In the genomic region with DNA sequence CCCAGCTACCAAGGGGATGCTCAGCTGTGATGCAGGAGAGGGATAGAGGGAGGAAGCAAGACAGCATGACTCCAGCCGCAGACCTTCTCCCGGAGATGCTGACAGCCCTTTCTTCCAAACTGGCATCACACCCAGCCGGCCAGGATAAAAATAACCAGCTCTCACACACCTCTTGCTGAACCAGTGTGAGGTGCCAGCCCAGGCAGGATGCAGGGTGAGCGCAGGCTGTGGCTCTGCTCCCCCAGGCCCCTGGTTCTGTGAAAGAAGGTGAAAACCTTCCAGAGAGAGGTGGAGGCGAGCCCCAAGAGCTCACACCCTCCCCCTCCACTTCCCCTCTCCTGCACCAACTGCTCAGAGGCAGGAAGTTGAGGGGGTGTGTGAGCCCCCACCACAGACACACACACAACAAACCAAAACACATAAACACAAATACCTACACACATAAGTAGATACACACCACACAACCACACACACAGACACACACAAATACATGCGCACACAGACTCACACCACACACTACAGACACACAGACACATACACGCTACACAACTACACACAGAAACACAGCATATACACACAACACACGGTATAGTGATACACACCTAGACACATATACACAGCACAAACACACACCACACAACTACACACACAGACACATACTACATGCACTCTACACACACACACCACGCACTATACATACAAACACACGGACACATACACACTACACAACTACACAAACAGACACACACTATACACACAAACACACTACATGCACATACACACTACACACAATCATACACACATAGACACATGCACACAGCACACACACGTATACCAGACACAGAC, we compare ENCODE assay signal across 9 cellular contexts. TPM values are rescaled to one million over a fixed set of nuclear protein-coding genes. Genes with fewer than 3 reads are reported as not detected.
DNase-seq lines count a peak whose midpoint lies in the region; ATAC-seq, FAIRE-seq and TF ChIP-seq lines count a peak whose summit lies in the region.
"Had no signal": no experiment of that assay in that cellular context is flagged by ENCODE, and none has a peak within 500 bp of the region (broad histone marks: within the 10 kb centered on the region; RNA-seq: fewer than 3 reads in every experiment).

No MANE protein-coding gene starts in this region.

- intact Hi-C loops in activated CD4-positive, alpha-beta T cell treated with anti-CD3 and anti-CD28 coated beads for 36 hours (cut with DNase I, micrococcal nuclease): no loop called here
- intact Hi-C loops in K562 (cut with micrococcal nuclease): no loop called here
- intact Hi-C loops in aorta (cut with DNase I): no loop called here
- intact Hi-C loops in esophagus muscularis mucosa (cut with DNase I): no loop called here

- no peak overlapping the region for H3K4me3 Mint-ChIP-seq in activated CD4-positive, alpha-beta T cell treated with anti-CD3 and anti-CD28 coated beads for 36 hours

- H3K9me3 Mint-ChIP-seq in activated CD4-positive, alpha-beta T cell treated with anti-CD3 and anti-CD28 coated beads for 36 hours (ENCODE audit: low read depth): no peaks in the 10 kb centered on the region

- no peaks in the 10 kb centered on the region for H3K27me3 Mint-ChIP-seq in activated CD4-positive, alpha-beta T cell treated with anti-CD3 and anti-CD28 coated beads for 36 hours

- DNase-seq in activated CD4-positive, alpha-beta T cell treated with anti-CD3 and anti-CD28 coated beads for 36 hours: peak; percentile 61
- no peak for DNase-seq in activated CD4-positive, alpha-beta T cell treated with anti-CD3 and anti-CD28 coated beads, Interleukin-2, amount 50 U/mL, for 4 hours
- DNase-seq in K562 (ENCODE audit: extremely low read depth in 1 of 4, low spot score in 3 of 4) (no peak), aorta (no peak), SIG-M5 treated with dmso at 0.1 percent for 504 hours (lab: John Stamatoyannopoulos, UW; ENCODE audit: unreplicated experiment) (no peak), esophagus muscularis mucosa (ENCODE audit: extremely low spot score) (no peak)
- DNase-seq in stimulated activated CD8-positive, alpha-beta memory T cell treated with anti-CD3 and anti-CD28 coated beads, Interleukin-4, amount 100 ng/mL, for 48 hours: peak; percentile 32

- H3K27ac ChIP-seq in K562 (ENCODE audit: extremely low read depth, low read depth, low read length): no peak overlapping the region
- no peak overlapping the region for H3K27ac ChIP-seq in aorta (ENCODE audit: low read depth in 1 of 2, low read length in 2 of 2)
- no peak overlapping the region for H3K27ac ChIP-seq in esophagus muscularis mucosa (replicated peaks in 1 of 4)

- H3K9ac ChIP-seq in K562 (ENCODE audit: insufficient read depth in 1 of 2, low read depth in 2 of 2, low read length in 2 of 2): no peak overlapping the region

- H3K27me3 ChIP-seq in K562 (ENCODE audit: control insufficient read depth in 2 of 2, insufficient read depth in 2 of 2, low read length in 2 of 2) (peaks cover 24 to 31% of the 10 kb centered on the region in 2 experiments; a peak in 4 of 5 replicates), aorta (ENCODE audit: control insufficient read depth in 1 of 2, insufficient read depth in 2 of 2, low read length in 1 of 2) (no peaks in the 10 kb centered on the region), esophagus muscularis mucosa (no peaks in the 10 kb centered on the region)

- BruUV-seq in K562 (replicated peaks; lab: Mats Ljungman, UMichigan): no TSS peak

- no peaks in the 10 kb centered on the region for H3K9me1 ChIP-seq in K562 (ENCODE audit: control insufficient read depth, insufficient read depth, low read length)

- H2AFZ ChIP-seq in K562 (ENCODE audit: low read depth, low read length): no peak overlapping the region

- no peaks in the 10 kb centered on the region; the same call in 1 of the 2 replicates for H4K20me1 ChIP-seq in K562 (replicated peaks; ENCODE audit: control insufficient read depth, insufficient read depth, low read length)

- H3K4me1 ChIP-seq in K562 (replicated peaks in 1 of 2; ENCODE audit: control insufficient read depth in 2 of 2, insufficient read depth in 2 of 2, low read length in 2 of 2) (no peaks in the 10 kb centered on the region; a peak in 1 of 5 replicates), aorta (ENCODE audit: control insufficient read depth in 1 of 2, insufficient read depth in 2 of 2, low read length in 2 of 2) (no peaks in the 10 kb centered on the region), esophagus muscularis mucosa (no peaks in the 10 kb centered on the region)

- no peak overlapping the region for H3K27ac Mint-ChIP-seq in activated CD4-positive, alpha-beta T cell treated with anti-CD3 and anti-CD28 coated beads for 36 hours

- CTCF ChIA-PET in activated CD4-positive, alpha-beta T cell treated with anti-CD3 and anti-CD28 coated beads for 36 hours (lab: Charles Lee): interaction anchor here (1.0 to 1.3 kb wide), 2 partner anchors 14 to 30 kb away, joined by 3 to 6 read pairs; no protein-coding TSS in a partner anchor
- CTCF ChIA-PET in K562 (lab: Yijun Ruan, JAX; ENCODE audit: low intra/inter-chr PET ratio): no interaction called here

- H3K79me2 ChIP-seq in K562 (ENCODE audit: control insufficient read depth, insufficient read depth, low read length): no peaks in the 10 kb centered on the region

- in situ Hi-C loops in K562 (cut with MboI): no loop called here

- ATAC-seq in activated CD4-positive, alpha-beta T cell treated with anti-CD3 and anti-CD28 coated beads for 36 hours: peak; percentile 73
- ATAC-seq in HG03139 (IDR thresholded peaks at IDR 0.05; ENCODE audit: unreplicated experiment): peak; percentile 49
- ATAC-seq in K562: peak; percentile 29
- ATAC-seq in aorta (ENCODE audit: low FRiP score): no peak

- no peak for TF ChIP-seq EP300 in K562 (IDR thresholded peaks at IDR 0.05; ENCODE audit: low read length)
- TF ChIP-seq EP300 in esophagus muscularis mucosa (IDR thresholded peaks at IDR 0.05): no peak

- WGBS in K562 (ENCODE audit: insufficient coverage, low coverage, missing lambda C conversion rate): 2% methylated on average over 11 of the region's 11 CpGs
- 62 to 69% methylated on average over 11 of the region's 11 CpGs for WGBS in aorta, 2 donors
- WGBS in esophagus muscularis mucosa: 80% methylated on average over 10 of the region's 11 CpGs

- no peak overlapping the region for H3K4me3 ChIP-seq in K562
- H3K4me3 ChIP-seq in aorta (ENCODE audit: low read length in 2 of 2): no peak overlapping the region
- H3K4me3 ChIP-seq in esophagus muscularis mucosa: no peak overlapping the region

- no peak for TF ChIP-seq RAD21 in K562 (CRISPR knock-in tag; conservative IDR thresholded peaks at IDR 0.05 in 1 of 2, IDR thresholded peaks at IDR 0.05 in 1 of 2)

- no peaks in the 10 kb centered on the region for H3K36me3 Mint-ChIP-seq in activated CD4-positive, alpha-beta T cell treated with anti-CD3 and anti-CD28 coated beads for 36 hours (ENCODE audit: low read depth)

- no peak overlapping the region for H3K4me2 ChIP-seq in K562 (ENCODE audit: insufficient read depth, low read length)

- H3K4me1 Mint-ChIP-seq in activated CD4-positive, alpha-beta T cell treated with anti-CD3 and anti-CD28 coated beads for 36 hours: peaks cover 7% of the 10 kb centered on the region

- TF ChIP-seq CTCF in K562 (IDR thresholded peaks at IDR 0.05 in 2 of 3, conservative IDR thresholded peaks at IDR 0.05 in 1 of 3; ENCODE audit: insufficient read depth in 2 of 3, low read depth in 1 of 3, low read length in 3 of 3): no peak
- TF ChIP-seq CTCF in esophagus muscularis mucosa (IDR thresholded peaks at IDR 0.05): no peak

- POLR2A ChIA-PET in activated CD4-positive, alpha-beta T cell treated with anti-CD3 and anti-CD28 coated beads for 36 hours (lab: Charles Lee): no interaction called here
- POLR2A ChIA-PET in K562 (lab: Yijun Ruan, JAX): interaction anchor here (0.5 to 0.6 kb wide), 2 partner anchors 102 to 574 kb away, joined by 3 to 4 read pairs; no protein-coding TSS in a partner anchor

- H3K9me3 ChIP-seq in K562 (replicated peaks; ENCODE audit: control insufficient read depth, insufficient read depth, low read depth, low read length) (no peaks in the 10 kb centered on the region), aorta (ENCODE audit: control insufficient read depth, low read length) (no peaks in the 10 kb centered on the region), esophagus muscularis mucosa (no peaks in the 10 kb centered on the region)

- no peak for FAIRE-seq in K562 (lab: Jason Lieb, UNC)
- FAIRE-seq: endothelial cell of umbilical vein had no signal

- TF ChIP-seq POLR2A in K562 (conservative IDR thresholded peaks at IDR 0.05) (no peak), esophagus muscularis mucosa (IDR thresholded peaks at IDR 0.05; ENCODE audit: low read depth) (no peak)

- H3K36me3 ChIP-seq in K562 (ENCODE audit: control insufficient read depth, insufficient read depth, low read length): no peaks in the 10 kb centered on the region
- H3K36me3 ChIP-seq in aorta (ENCODE audit: control insufficient read depth in 1 of 2, insufficient read depth in 2 of 2, low read length in 1 of 2): no peaks in the 10 kb centered on the region
- no peaks in the 10 kb centered on the region for H3K36me3 ChIP-seq in esophagus muscularis mucosa

RNA-seq across cellular contexts. Expression of a gene that starts 4.2 kb away (rescaled TPM):
- total RNA-seq in activated CD4-positive, alpha-beta T cell treated with anti-CD3 and anti-CD28 coated beads for 36 hours: not detected
- total RNA-seq in K562 (2011; cell fraction: chromatin; rRNA removed; ENCODE audit: low replicate concordance): not detected in 2 replicates
- total RNA-seq in K562 (2011; cell fraction: nucleolus; rRNA removed): not detected in 2 replicates
- not detected in 2 replicates for total RNA-seq in K562 (2011; cell fraction: nucleoplasm; rRNA removed)
- total RNA-seq in K562 (2014; rRNA removed) (not detected in 2 replicates), K562 (2014; rRNA removed; fragmentation: Illumina TruSeq; extraction: Trizol) (not detected in 2 replicates), K562 (2015; rRNA removed; fragmentation: Illumina TruSeq; extraction: Trizol) (0.51 TPM in 1 of 2 replicates, not detected in the other), K562 (2021) (not detected in 2 replicates), aorta (not detected), esophagus muscularis mucosa (not detected)
- polyA plus RNA-seq in K562 (2011; rRNA removed) (not detected in 2 replicates), K562 (2014; fragmentation: Illumina TruSeq; extraction: Trizol) (not detected in 2 replicates), K562 (2014; fragmentation: Nextera tagmentation; extraction: Ambion mirVana) (not detected), K562 (2014; rRNA removed) (not detected in 2 replicates), aorta (1 to 10 TPM in 1 of 2 donors, under 1 TPM in 1; 0.59 to 1.0 TPM)
- polyA plus RNA-seq in K562 (2011; cell fraction: cytosol; rRNA removed): not detected in 2 replicates
- polyA plus RNA-seq in K562 (2011; cell fraction: nucleus; rRNA removed): not detected in 2 replicates
- not detected in 2 replicates for polyA plus RNA-seq in K562 (2012)
- polyA minus RNA-seq in K562 (2011; rRNA and poly(A)+ RNA removed): not detected in 2 replicates
- not detected in 2 replicates for polyA minus RNA-seq in K562 (2011; cell fraction: cytosol; rRNA and poly(A)+ RNA removed)
- not detected in 2 replicates for polyA minus RNA-seq in K562 (2011; cell fraction: nucleus; rRNA and poly(A)+ RNA removed)
- total RNA-seq: endothelial cell of umbilical vein had no signal
- polyA plus RNA-seq: endothelial cell of umbilical vein had no signal

RNA-seq across cellular contexts. Expression of a gene that starts 16.6 kb away (rescaled TPM):
- 1 to 10 TPM in 1 of 2 experiments, under 1 TPM in 1; 0.62 to 1.1 TPM for total RNA-seq in activated CD4-positive, alpha-beta T cell treated with anti-CD3 and anti-CD28 coated beads for 36 hours
- total RNA-seq in K562 (2011; cell fraction: chromatin; rRNA removed; ENCODE audit: low replicate concordance): 7.3 and 9.6 TPM in 2 replicates
- total RNA-seq in K562 (2011; cell fraction: nucleolus; rRNA removed): 5.5 and 6.0 TPM in 2 replicates
- 3.8 and 5.6 TPM in 2 replicates for total RNA-seq in K562 (2011; cell fraction: nucleoplasm; rRNA removed)
- total RNA-seq in K562 (2014; rRNA removed): 0.23 and 0.29 TPM in 2 replicates
- total RNA-seq in K562 (2014; rRNA removed; fragmentation: Illumina TruSeq; extraction: Trizol): 0.07 and 0.26 TPM in 2 replicates
- 0.07 and 0.11 TPM in 2 replicates for total RNA-seq in K562 (2015; rRNA removed; fragmentation: Illumina TruSeq; extraction: Trizol)
- total RNA-seq in K562 (2021): 0.20 and 0.56 TPM in 2 replicates
- polyA plus RNA-seq in K562 (2011; rRNA removed): 0.99 and 2.1 TPM in 2 replicates
- polyA plus RNA-seq in K562 (2011; cell fraction: cytosol; rRNA removed): 0.40 and 1.1 TPM in 2 replicates
- 7.8 and 11.0 TPM in 2 replicates for polyA plus RNA-seq in K562 (2011; cell fraction: nucleus; rRNA removed)
- 0.44 and 0.76 TPM in 2 replicates for polyA plus RNA-seq in K562 (2012)
- polyA plus RNA-seq in K562 (2014; fragmentation: Illumina TruSeq; extraction: Trizol): 0.29 and 0.33 TPM in 2 replicates
- polyA plus RNA-seq in K562 (2014; fragmentation: Nextera tagmentation; extraction: Ambion mirVana): under 1 TPM; 0.03 to 0.10 TPM
- 0.30 and 0.46 TPM in 2 replicates for polyA plus RNA-seq in K562 (2014; rRNA removed)
- polyA minus RNA-seq in K562 (2011; rRNA and poly(A)+ RNA removed): 0.77 and 0.81 TPM in 2 replicates
- polyA minus RNA-seq in K562 (2011; cell fraction: cytosol; rRNA and poly(A)+ RNA removed): 0.73 and 0.86 TPM in 2 replicates
- polyA minus RNA-seq in K562 (2011; cell fraction: nucleus; rRNA and poly(A)+ RNA removed): 0.67 and 1.9 TPM in 2 replicates
- total RNA-seq in aorta: under 1 TPM; 0.32 to 0.42 TPM
- polyA plus RNA-seq in aorta: not detected
- under 1 TPM in 3 of 4 donors, not detected in 1; under 0.01 to 0.17 (median 0.06) TPM for total RNA-seq in esophagus muscularis mucosa

RNA-seq across cellular contexts. Expression of a gene that starts 38.5 kb away (rescaled TPM):
- 100 to 1,000 TPM; 121 to 178 TPM for total RNA-seq in activated CD4-positive, alpha-beta T cell treated with anti-CD3 and anti-CD28 coated beads for 36 hours
- total RNA-seq in K562 (2011; cell fraction: chromatin; rRNA removed; ENCODE audit: low replicate concordance): 28.3 and 42.0 TPM in 2 replicates
- 35.7 and 40.9 TPM in 2 replicates for total RNA-seq in K562 (2011; cell fraction: nucleolus; rRNA removed)
- total RNA-seq in K562 (2011; cell fraction: nucleoplasm; rRNA removed): 48.2 and 55.7 TPM in 2 replicates
- total RNA-seq in K562 (2014; rRNA removed): 353 and 382 TPM in 2 replicates
- 410 and 439 TPM in 2 replicates for total RNA-seq in K562 (2014; rRNA removed; fragmentation: Illumina TruSeq; extraction: Trizol)
- total RNA-seq in K562 (2015; rRNA removed; fragmentation: Illumina TruSeq; extraction: Trizol): 319 and 332 TPM in 2 replicates
- 322 and 329 TPM in 2 replicates for total RNA-seq in K562 (2021)
- 419 and 525 TPM in 2 replicates for polyA plus RNA-seq in K562 (2011; rRNA removed)
- 238 and 341 TPM in 2 replicates for polyA plus RNA-seq in K562 (2011; cell fraction: cytosol; rRNA removed)
- polyA plus RNA-seq in K562 (2011; cell fraction: nucleus; rRNA removed): 70.0 and 123 TPM in 2 replicates
- 352 and 522 TPM in 2 replicates for polyA plus RNA-seq in K562 (2012)
- polyA plus RNA-seq in K562 (2014; fragmentation: Illumina TruSeq; extraction: Trizol): 335 and 347 TPM in 2 replicates
- 1,000 to 10,000 TPM; 1,201 to 1,258 TPM for polyA plus RNA-seq in K562 (2014; fragmentation: Nextera tagmentation; extraction: Ambion mirVana)
- polyA plus RNA-seq in K562 (2014; rRNA removed): 386 and 401 TPM in 2 replicates
- polyA minus RNA-seq in K562 (2011; rRNA and poly(A)+ RNA removed): 349 and 350 TPM in 2 replicates
- 107 and 129 TPM in 2 replicates for polyA minus RNA-seq in K562 (2011; cell fraction: cytosol; rRNA and poly(A)+ RNA removed)
- polyA minus RNA-seq in K562 (2011; cell fraction: nucleus; rRNA and poly(A)+ RNA removed): 22.6 and 44.9 TPM in 2 replicates
- total RNA-seq in aorta: 10 to 100 TPM; 77.2 to 88.3 TPM
- 100 to 1,000 TPM; 109 to 195 TPM for polyA plus RNA-seq in aorta
- total RNA-seq in esophagus muscularis mucosa: 100 to 1,000 TPM; 145 to 161 (median 154) TPM

RNA-seq across cellular contexts. Expression of a gene that starts 47.6 kb away (rescaled TPM):
- total RNA-seq in activated CD4-positive, alpha-beta T cell treated with anti-CD3 and anti-CD28 coated beads for 36 hours: not detected
- not detected in 2 replicates for total RNA-seq in K562 (2011; cell fraction: chromatin; rRNA removed; ENCODE audit: low replicate concordance)
- not detected in 2 replicates for total RNA-seq in K562 (2011; cell fraction: nucleolus; rRNA removed)
- not detected in 2 replicates for total RNA-seq in K562 (2011; cell fraction: nucleoplasm; rRNA removed)
- not detected in 2 replicates for total RNA-seq in K562 (2014; rRNA removed)
- not detected in 2 replicates for total RNA-seq in K562 (2014; rRNA removed; fragmentation: Illumina TruSeq; extraction: Trizol)
- not detected in 2 replicates for total RNA-seq in K562 (2015; rRNA removed; fragmentation: Illumina TruSeq; extraction: Trizol)
- not detected in 2 replicates for total RNA-seq in K562 (2021)
- not detected in 2 replicates for polyA plus RNA-seq in K562 (2011; rRNA removed)
- not detected in 2 replicates for polyA plus RNA-seq in K562 (2011; cell fraction: cytosol; rRNA removed)
- polyA plus RNA-seq in K562 (2011; cell fraction: nucleus; rRNA removed): not detected in 2 replicates
- polyA plus RNA-seq in K562 (2012): not detected in 2 replicates
- polyA plus RNA-seq in K562 (2014; fragmentation: Illumina TruSeq; extraction: Trizol): not detected in 2 replicates
- not detected for polyA plus RNA-seq in K562 (2014; fragmentation: Nextera tagmentation; extraction: Ambion mirVana)
- not detected in 2 replicates for polyA plus RNA-seq in K562 (2014; rRNA removed)
- polyA minus RNA-seq in K562 (2011; rRNA and poly(A)+ RNA removed): not detected in 2 replicates
- not detected in 2 replicates for polyA minus RNA-seq in K562 (2011; cell fraction: cytosol; rRNA and poly(A)+ RNA removed)
- polyA minus RNA-seq in K562 (2011; cell fraction: nucleus; rRNA and poly(A)+ RNA removed): not detected in 2 replicates
- total RNA-seq in aorta: not detected
- polyA plus RNA-seq in aorta: not detected
- under 1 TPM in 1 of 4 donors, not detected in 3; 0.19 TPM for total RNA-seq in esophagus muscularis mucosa
- total RNA-seq: endothelial cell of umbilical vein had no signal
- polyA plus RNA-seq: endothelial cell of umbilical vein had no signal

Comparison
In these comparisons a context has a peak if more than half of its experiments do, and no peak if none do; other contexts are left out.
1. DNase-seq: peak in activated CD4-positive, alpha-beta T cell treated with anti-CD3 and anti-CD28 coated beads for 36 hours (single experiment) and stimulated activated CD8-positive, alpha-beta memory T cell treated with anti-CD3 and anti-CD28 coated beads, Interleukin-4, amount 100 ng/mL, for 48 hours (single experiment); none in activated CD4-positive, alpha-beta T cell treated with anti-CD3 and anti-CD28 coated beads, Interleukin-2, amount 50 U/mL, for 4 hours (0 of 2), K562 (0 of 4), aorta (0 of 2), SIG-M5 treated with dmso at 0.1 percent for 504 hours (single experiment) and esophagus muscularis mucosa (single experiment).